8 cellular contexts compared by ENCODE assay signal in genomic region chr16:80369559-80369958, GRCh38.
DNase-seq lines count a peak whose midpoint lies in the region; ATAC-seq and TF ChIP-seq lines count a peak whose summit lies in the region.

No MANE protein-coding gene starts in this region.

- no peak overlapping the region for H3K9ac ChIP-seq in MM.1S (ENCODE audit: low read length)

- H3K79me2 ChIP-seq in MM.1S (ENCODE audit: low read length), result no peaks in the 10 kb centered on the region

- H3K27me3 ChIP-seq in MM.1S (replicated peaks; ENCODE audit: insufficient read depth, low read length) (no peaks in the 10 kb centered on the region), left lung (no peaks in the 10 kb centered on the region)
- H3K27me3 ChIP-seq in naive thymus-derived CD4-positive, alpha-beta T cell (ENCODE audit: control insufficient read depth in 2 of 2, insufficient read depth in 2 of 2, low read length in 2 of 2), result no peaks in the 10 kb centered on the region

- H3K27me3 Mint-ChIP-seq in stimulated activated memory B cell treated with anti-CD40 and anti-IgM and Interleukin-4, amounts not matched to agents 10 μg/mL and 1 μg/mL and 100 μg/mL, for 72 hours, result no peaks in the 10 kb centered on the region
- H3K27me3 Mint-ChIP-seq in naive thymus-derived CD4-positive, alpha-beta T cell, result peaks cover 2 to 9% (median 6%) of the 10 kb centered on the region in 5 donors
- H3K27me3 Mint-ChIP-seq in activated CD8-positive, alpha-beta memory T cell treated with anti-CD3 and anti-CD28 coated beads, Interleukin-2, amount 10 ng/mL, durations not matched to agents 7 days and 5 days, result peaks cover 8% of the 10 kb centered on the region

- no peaks in the 10 kb centered on the region for H3F3A ChIP-seq in MM.1S (ENCODE audit: insufficient read depth, low read length)

- intact Hi-C loops in left lung (cut with DNase I), result no loop called here
- intact Hi-C loops in naive thymus-derived CD4-positive, alpha-beta T cell (cut with micrococcal nuclease), result no loop called here

- no peak overlapping the region for H3K4me3 Mint-ChIP-seq in stimulated activated memory B cell treated with anti-CD40 and anti-IgM and Interleukin-4, amounts not matched to agents 10 μg/mL and 1 μg/mL and 100 μg/mL, for 72 hours
- no peak overlapping the region for H3K4me3 Mint-ChIP-seq in naive thymus-derived CD4-positive, alpha-beta T cell
- H3K4me3 Mint-ChIP-seq in activated CD8-positive, alpha-beta memory T cell treated with anti-CD3 and anti-CD28 coated beads, Interleukin-2, amount 10 ng/mL, durations not matched to agents 7 days and 5 days, result no peak overlapping the region

- no peaks in the 10 kb centered on the region for H3K36me3 ChIP-seq in MM.1S (replicated peaks; ENCODE audit: insufficient read depth, low read length)
- H3K36me3 ChIP-seq in left lung, result no peaks in the 10 kb centered on the region
- H3K36me3 ChIP-seq in naive thymus-derived CD4-positive, alpha-beta T cell (ENCODE audit: control insufficient read depth in 2 of 3, insufficient read depth in 3 of 3, low read length in 3 of 3), result no peaks in the 10 kb centered on the region

- 0 out of 2 replicates have a peak, but pooled peaks cover 5% of the 10 kb centered on the region for H3K4me1 ChIP-seq in MM.1S (ENCODE audit: low read length)
- no peaks in the 10 kb centered on the region for H3K4me1 ChIP-seq in left lung
- no peaks in the 10 kb centered on the region for H3K4me1 ChIP-seq in naive thymus-derived CD4-positive, alpha-beta T cell (ENCODE audit: control insufficient read depth in 2 of 2, insufficient read depth in 2 of 2, low read length in 2 of 2)

- ATAC-seq in left lung, result peak; percentile 86
- ATAC-seq in stimulated activated memory B cell treated with anti-CD40 and anti-IgM and Interleukin-4, amounts not matched to agents 10 μg/mL and 1 μg/mL and 100 μg/mL, for 72 hours, result no peak
- no peak for ATAC-seq in naive thymus-derived CD4-positive, alpha-beta T cell
- ATAC-seq in activated CD8-positive, alpha-beta memory T cell treated with anti-CD3 and anti-CD28 coated beads, Interleukin-2, amount 10 ng/mL, durations not matched to agents 7 days and 5 days, result no peak

- no peaks in the 10 kb centered on the region for H3K36me3 Mint-ChIP-seq in stimulated activated memory B cell treated with anti-CD40 and anti-IgM and Interleukin-4, amounts not matched to agents 10 μg/mL and 1 μg/mL and 100 μg/mL, for 72 hours
- peaks cover 0 to 5% (median 0%) of the 10 kb centered on the region in 5 donors for H3K36me3 Mint-ChIP-seq in naive thymus-derived CD4-positive, alpha-beta T cell
- H3K36me3 Mint-ChIP-seq in activated CD8-positive, alpha-beta memory T cell treated with anti-CD3 and anti-CD28 coated beads, Interleukin-2, amount 10 ng/mL, durations not matched to agents 7 days and 5 days, result no peaks in the 10 kb centered on the region

- TF ChIP-seq CTCF in MM.1S (IDR thresholded peaks at IDR 0.05; ENCODE audit: low read length) (peak; percentile 47), choroid plexus epithelial cell (conservative IDR thresholded peaks at IDR 0.05; ENCODE audit: low read depth, low read length) (peak; percentile 91), left lung (IDR thresholded peaks at IDR 0.05) (peak in 1 of 2 donors; percentile 28)

- no peaks in the 10 kb centered on the region for H3K9me3 ChIP-seq in MM.1S (replicated peaks; ENCODE audit: insufficient read depth, low read length)
- peaks cover 0 to 4% of the 10 kb centered on the region in 2 donors for H3K9me3 ChIP-seq in left lung
- H3K9me3 ChIP-seq in naive thymus-derived CD4-positive, alpha-beta T cell (ENCODE audit: control insufficient read depth in 2 of 3, low read length in 3 of 3), result peaks cover 0 to 4% (median 0%) of the 10 kb centered on the region in 3 experiments

- no peaks in the 10 kb centered on the region for H4K20me1 ChIP-seq in MM.1S (ENCODE audit: insufficient read depth, low read length)

- H3K27ac ChIP-seq in MM.1S (ENCODE audit: low read length) (peak overlapping the region; percentile 44; the same call in 1 of the 2 replicates), left lung (no peak overlapping the region)
- H3K27ac ChIP-seq in naive thymus-derived CD4-positive, alpha-beta T cell (ENCODE audit: low read depth, low read length), result no peak overlapping the region

- POLR2A ChIA-PET in naive thymus-derived CD4-positive, alpha-beta T cell (lab: Charles Lee), result no interaction called here

- H3K4me3 ChIP-seq in MM.1S (ENCODE audit: low read length) (no peak overlapping the region), choroid plexus epithelial cell (ENCODE audit: low read depth, low read length) (no peak overlapping the region), left lung (no peak overlapping the region)
- no peak overlapping the region for H3K4me3 ChIP-seq in naive thymus-derived CD4-positive, alpha-beta T cell (ENCODE audit: low read length)

- CTCF ChIA-PET in naive thymus-derived CD4-positive, alpha-beta T cell (lab: Charles Lee), result no interaction called here
- CTCF ChIA-PET in activated CD8-positive, alpha-beta memory T cell treated with anti-CD3 and anti-CD28 coated beads, Interleukin-2, amount 10 ng/mL, durations not matched to agents 7 days and 5 days (lab: Charles Lee), result interaction anchor here (0.6 kb wide), 1 partner anchor 474 kb away, joined by 4 read pairs; no protein-coding TSS in a partner anchor

- peak; percentile 33 for DNase-seq in DMS153 (lab: John Stamatoyannopoulos, UW)
- peak; percentile 43 for DNase-seq in MM.1S
- DNase-seq in choroid plexus epithelial cell (ENCODE audit: low read depth), result peak; percentile 81
- DNase-seq in left lung, result no peak
- DNase-seq in naive thymus-derived CD4-positive, alpha-beta T cell, result no peak
- DNase-seq in activated CD8-positive, alpha-beta memory T cell treated with anti-CD3 and anti-CD28 coated beads, Interleukin-2, amount 10 ng/mL, durations not matched to agents 7 days and 5 days, result no peak
- no peak for DNase-seq in NCI-H187 (lab: John Stamatoyannopoulos, UW)

- H3K9me3 Mint-ChIP-seq in stimulated activated memory B cell treated with anti-CD40 and anti-IgM and Interleukin-4, amounts not matched to agents 10 μg/mL and 1 μg/mL and 100 μg/mL, for 72 hours, result peaks cover 3% of the 10 kb centered on the region
- H3K9me3 Mint-ChIP-seq in naive thymus-derived CD4-positive, alpha-beta T cell, result peaks cover 0 to 12% (median 5%) of the 10 kb centered on the region in 11 donors
- H3K9me3 Mint-ChIP-seq in activated CD8-positive, alpha-beta memory T cell treated with anti-CD3 and anti-CD28 coated beads, Interleukin-2, amount 10 ng/mL, durations not matched to agents 7 days and 5 days (ENCODE audit: low read depth), result no peaks in the 10 kb centered on the region

- H3K4me2 ChIP-seq in MM.1S (ENCODE audit: low read depth, low read length), result no peak overlapping the region

- no peak overlapping the region for H3K27ac Mint-ChIP-seq in stimulated activated memory B cell treated with anti-CD40 and anti-IgM and Interleukin-4, amounts not matched to agents 10 μg/mL and 1 μg/mL and 100 μg/mL, for 72 hours
- no peak overlapping the region for H3K27ac Mint-ChIP-seq in naive thymus-derived CD4-positive, alpha-beta T cell
- no peak overlapping the region for H3K27ac Mint-ChIP-seq in activated CD8-positive, alpha-beta memory T cell treated with anti-CD3 and anti-CD28 coated beads, Interleukin-2, amount 10 ng/mL, durations not matched to agents 7 days and 5 days

- H2AFZ ChIP-seq in MM.1S (ENCODE audit: low read length), result no peak overlapping the region

- H3K4me1 Mint-ChIP-seq in stimulated activated memory B cell treated with anti-CD40 and anti-IgM and Interleukin-4, amounts not matched to agents 10 μg/mL and 1 μg/mL and 100 μg/mL, for 72 hours, result no peaks in the 10 kb centered on the region
- H3K4me1 Mint-ChIP-seq in naive thymus-derived CD4-positive, alpha-beta T cell, result peaks cover 0 to 4% (median 0%) of the 10 kb centered on the region in 7 donors
- H3K4me1 Mint-ChIP-seq in activated CD8-positive, alpha-beta memory T cell treated with anti-CD3 and anti-CD28 coated beads, Interleukin-2, amount 10 ng/mL, durations not matched to agents 7 days and 5 days, result no peaks in the 10 kb centered on the region

- H3K9me2 ChIP-seq in MM.1S (replicated peaks; ENCODE audit: insufficient read depth, low read length), result no peaks in the 10 kb centered on the region

Comparison
In these comparisons a context has a peak if more than half of its experiments do, and no peak if none do; other contexts are left out.
1. DNase-seq: peak in DMS153 (single experiment), MM.1S (single experiment) and choroid plexus epithelial cell (single experiment); none in left lung (0 of 2), naive thymus-derived CD4-positive, alpha-beta T cell (0 of 9), activated CD8-positive, alpha-beta memory T cell treated with anti-CD3 and anti-CD28 coated beads, Interleukin-2, amount 10 ng/mL, durations not matched to agents 7 days and 5 days (single experiment) and NCI-H187 (0 of 2).